In the genomic region with DNA sequence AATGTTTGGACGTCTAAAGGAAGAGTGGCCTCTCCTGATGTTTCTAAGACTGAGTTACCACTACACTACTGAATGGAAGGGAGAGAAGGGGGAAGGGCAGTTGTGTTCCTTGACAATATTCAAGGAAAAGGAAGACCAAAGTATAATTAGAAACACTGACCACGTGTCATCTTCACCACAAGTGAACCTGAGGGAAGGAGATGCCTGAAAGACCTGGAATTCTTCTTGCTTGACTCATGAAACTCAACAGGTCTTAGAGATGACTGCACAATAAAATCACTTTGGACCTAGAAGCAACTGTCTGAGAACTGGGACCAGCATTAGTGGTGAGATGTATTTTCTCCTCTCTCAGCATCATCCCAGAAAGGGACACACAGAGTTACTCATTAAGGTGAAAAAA, we compare ENCODE assay signal across 1 cellular context.
TF ChIP-seq lines count a peak whose summit lies in the region.

No MANE protein-coding gene starts in this region.

TF ChIP-seq in GM23338, 12 proteins besides CTCF, POLR2A, EP300 and RAD21:
- TF ChIP-seq, protein P1, sequence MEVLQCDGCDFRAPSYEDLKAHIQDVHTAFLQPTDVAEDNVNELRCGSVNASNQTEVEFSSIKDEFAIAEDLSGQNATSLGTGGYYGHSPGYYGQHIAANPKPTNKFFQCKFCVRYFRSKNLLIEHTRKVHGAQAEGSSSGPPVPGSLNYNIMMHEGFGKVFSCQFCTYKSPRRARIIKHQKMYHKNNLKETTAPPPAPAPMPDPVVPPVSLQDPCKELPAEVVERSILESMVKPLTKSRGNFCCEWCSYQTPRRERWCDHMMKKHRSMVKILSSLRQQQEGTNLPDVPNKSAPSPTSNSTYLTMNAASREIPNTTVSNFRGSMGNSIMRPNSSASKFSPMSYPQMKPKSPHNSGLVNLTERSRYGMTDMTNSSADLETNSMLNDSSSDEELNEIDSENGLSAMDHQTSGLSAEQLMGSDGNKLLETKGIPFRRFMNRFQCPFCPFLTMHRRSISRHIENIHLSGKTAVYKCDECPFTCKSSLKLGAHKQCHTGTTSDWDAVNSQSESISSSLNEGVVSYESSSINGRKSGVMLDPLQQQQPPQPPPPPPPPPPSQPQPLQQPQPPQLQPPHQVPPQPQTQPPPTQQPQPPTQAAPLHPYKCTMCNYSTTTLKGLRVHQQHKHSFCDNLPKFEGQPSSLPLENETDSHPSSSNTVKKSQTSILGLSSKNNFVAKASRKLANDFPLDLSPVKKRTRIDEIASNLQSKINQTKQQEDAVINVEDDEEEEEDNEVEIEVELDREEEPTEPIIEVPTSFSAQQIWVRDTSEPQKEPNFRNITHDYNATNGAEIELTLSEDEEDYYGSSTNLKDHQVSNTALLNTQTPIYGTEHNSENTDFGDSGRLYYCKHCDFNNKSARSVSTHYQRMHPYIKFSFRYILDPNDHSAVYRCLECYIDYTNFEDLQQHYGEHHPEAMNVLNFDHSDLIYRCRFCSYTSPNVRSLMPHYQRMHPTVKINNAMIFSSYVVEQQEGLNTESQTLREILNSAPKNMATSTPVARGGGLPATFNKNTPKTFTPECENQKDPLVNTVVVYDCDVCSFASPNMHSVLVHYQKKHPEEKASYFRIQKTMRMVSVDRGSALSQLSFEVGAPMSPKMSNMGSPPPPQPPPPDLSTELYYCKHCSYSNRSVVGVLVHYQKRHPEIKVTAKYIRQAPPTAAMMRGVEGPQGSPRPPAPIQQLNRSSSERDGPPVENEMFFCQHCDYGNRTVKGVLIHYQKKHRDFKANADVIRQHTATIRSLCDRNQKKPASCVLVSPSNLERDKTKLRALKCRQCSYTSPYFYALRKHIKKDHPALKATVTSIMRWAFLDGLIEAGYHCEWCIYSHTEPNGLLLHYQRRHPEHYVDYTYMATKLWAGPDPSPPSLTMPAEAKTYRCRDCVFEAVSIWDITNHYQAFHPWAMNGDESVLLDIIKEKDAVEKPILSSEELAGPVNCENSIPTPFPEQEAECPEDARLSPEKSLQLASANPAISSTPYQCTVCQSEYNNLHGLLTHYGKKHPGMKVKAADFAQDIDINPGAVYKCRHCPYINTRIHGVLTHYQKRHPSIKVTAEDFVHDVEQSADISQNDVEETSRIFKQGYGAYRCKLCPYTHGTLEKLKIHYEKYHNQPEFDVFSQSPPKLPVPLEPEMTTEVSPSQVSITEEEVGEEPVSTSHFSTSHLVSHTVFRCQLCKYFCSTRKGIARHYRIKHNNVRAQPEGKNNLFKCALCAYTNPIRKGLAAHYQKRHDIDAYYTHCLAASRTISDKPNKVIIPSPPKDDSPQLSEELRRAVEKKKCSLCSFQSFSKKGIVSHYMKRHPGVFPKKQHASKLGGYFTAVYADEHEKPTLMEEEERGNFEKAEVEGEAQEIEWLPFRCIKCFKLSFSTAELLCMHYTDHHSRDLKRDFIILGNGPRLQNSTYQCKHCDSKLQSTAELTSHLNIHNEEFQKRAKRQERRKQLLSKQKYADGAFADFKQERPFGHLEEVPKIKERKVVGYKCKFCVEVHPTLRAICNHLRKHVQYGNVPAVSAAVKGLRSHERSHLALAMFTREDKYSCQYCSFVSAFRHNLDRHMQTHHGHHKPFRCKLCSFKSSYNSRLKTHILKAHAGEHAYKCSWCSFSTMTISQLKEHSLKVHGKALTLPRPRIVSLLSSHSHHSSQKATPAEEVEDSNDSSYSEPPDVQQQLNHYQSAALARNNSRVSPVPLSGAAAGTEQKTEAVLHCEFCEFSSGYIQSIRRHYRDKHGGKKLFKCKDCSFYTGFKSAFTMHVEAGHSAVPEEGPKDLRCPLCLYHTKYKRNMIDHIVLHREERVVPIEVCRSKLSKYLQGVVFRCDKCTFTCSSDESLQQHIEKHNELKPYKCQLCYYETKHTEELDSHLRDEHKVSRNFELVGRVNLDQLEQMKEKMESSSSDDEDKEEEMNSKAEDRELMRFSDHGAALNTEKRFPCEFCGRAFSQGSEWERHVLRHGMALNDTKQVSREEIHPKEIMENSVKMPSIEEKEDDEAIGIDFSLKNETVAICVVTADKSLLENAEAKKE (CRISPR knock-in tag; IDR thresholded peaks at IDR 0.05): no peak
- no peak for TF ChIP-seq POLR2AphosphoS5 (IDR thresholded peaks at IDR 0.05; ENCODE audit: low read depth)
- TF ChIP-seq NANOG (IDR thresholded peaks at IDR 0.05; ENCODE audit: borderline replicate concordance): no peak
- no peak for TF ChIP-seq CREB1 (CRISPR knock-in tag; IDR thresholded peaks at IDR 0.05; ENCODE audit: low read depth)
- TF ChIP-seq REST (IDR thresholded peaks at IDR 0.05; ENCODE audit: unreplicated experiment): no peak
- TF ChIP-seq EZH2 (IDR thresholded peaks at IDR 0.05; ENCODE audit: low read depth, unreplicated experiment): no peak
- no peak for TF ChIP-seq STAT1 (IDR thresholded peaks at IDR 0.05; ENCODE audit: unreplicated experiment)
- no peak for TF ChIP-seq ZNF114 (CRISPR knock-in tag; IDR thresholded peaks at IDR 0.05)
- TF ChIP-seq JUNB (IDR thresholded peaks at IDR 0.05; ENCODE audit: unreplicated experiment): no peak
- TF ChIP-seq EZH2phosphoT487 (IDR thresholded peaks at IDR 0.05; ENCODE audit: unreplicated experiment): no peak
